In the genomic region with DNA sequence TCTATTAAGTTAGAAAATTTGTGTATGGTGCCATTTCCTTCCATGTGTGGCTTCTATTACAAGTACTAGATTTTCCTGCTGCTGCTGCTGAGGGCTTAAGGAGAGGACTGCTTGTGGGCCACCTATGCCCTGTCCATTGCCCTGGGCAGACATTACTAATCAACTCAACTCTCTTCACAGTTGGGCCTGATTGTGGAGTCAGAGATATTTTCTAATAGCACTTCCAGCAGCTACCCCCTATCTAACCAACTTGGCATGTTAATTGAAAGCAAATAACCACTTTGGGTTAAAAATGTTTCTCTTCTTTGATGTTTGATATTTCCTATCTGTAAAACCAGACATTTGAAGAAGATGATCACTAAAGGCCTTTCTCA, we compare ENCODE assay signal across 20 cellular contexts.
"Had no signal": no experiment of that assay in that cellular context is flagged by ENCODE, and none has a peak within 500 bp of the region (broad histone marks: within the 10 kb centered on the region; RNA-seq: fewer than 3 reads in every experiment).

No MANE protein-coding gene starts in this region.

- H3K27ac Mint-ChIP-seq: activated B cell treated with CpG ODN at 0.5 μM for 24 hours; activated CD4-positive, alpha-beta memory T cell treated with anti-CD3 and anti-CD28 coated beads for 36 hours; activated naive CD8-positive, alpha-beta T cell; activated T-helper 1 cell treated with anti-CD3 and anti-CD28 coated beads, Interleukin-12 subunit alpha, Interleukin-12 subunit beta, Interleukin-2, Interleukin-4 antibody, amounts not matched to agents 30 ng/mL and 10 ng/mL and 1 ng/mL, durations not matched to agents 14 hours and 24 hours and 36 hours; memory B cell; progenitor cell of endocrine pancreas; stimulated activated naive CD8-positive, alpha-beta T cell treated with anti-CD3 and anti-CD28 coated beads, Interleukin-15, Interleukin-2, amounts not matched to agents 100 ng/mL and 50 ng/mL, for 24 hours had no signal

- H3K4me1 ChIP-seq: transverse colon had no signal

- H3K36me3 ChIP-seq: cardiac muscle cell, transverse colon had no signal

- H3K4me1 Mint-ChIP-seq: neural crest cell had no signal

- H3K9me3 Mint-ChIP-seq: activated B cell treated with CpG ODN at 0.5 μM for 24 hours; activated CD4-positive, alpha-beta memory T cell treated with anti-CD3 and anti-CD28 coated beads for 36 hours; activated T-helper 1 cell treated with anti-CD3 and anti-CD28 coated beads, Interleukin-12 subunit alpha, Interleukin-12 subunit beta, Interleukin-2, Interleukin-4 antibody, amounts not matched to agents 30 ng/mL and 10 ng/mL and 1 ng/mL, durations not matched to agents 14 hours and 24 hours and 36 hours; memory B cell; naive B cell; neural crest cell; stimulated activated naive CD8-positive, alpha-beta T cell treated with anti-CD3 and anti-CD28 coated beads, Interleukin-15, Interleukin-2, amounts not matched to agents 100 ng/mL and 50 ng/mL, for 24 hours had no signal

- DNase-seq: activated B cell treated with CpG ODN at 0.5 μM for 24 hours; activated CD4-positive, alpha-beta memory T cell treated with anti-CD3 and anti-CD28 coated beads for 36 hours; activated CD4-positive, alpha-beta T cell treated with anti-CD3 and anti-CD28 coated beads for 4 hours; activated T-cell treated with anti-CD3 and anti-CD28 coated beads for 4 hours; amniotic stem cell; dermis blood vessel endothelial cell; effector memory CD4-positive, alpha-beta T cell; mucosa of descending colon; naive B cell; stimulated activated CD4-positive, alpha-beta T cell treated with anti-CD3 and anti-CD28 coated beads, Interleukin-12 subunit alpha, Interleukin-12 subunit beta, amount 100 ng/mL, for 4 hours; stimulated activated CD4-positive, alpha-beta T cell treated with anti-CD3 and anti-CD28 coated beads, Interleukin-1b, Interleukin-23, amount 100 ng/mL, for 48 hours; transverse colon had no signal

- H3K4me3 ChIP-seq: cardiac muscle cell, mucosa of descending colon, transverse colon had no signal

- H3K27me3 ChIP-seq: cardiac muscle cell, transverse colon had no signal

- H3K36me3 Mint-ChIP-seq: activated CD4-positive, alpha-beta memory T cell treated with anti-CD3 and anti-CD28 coated beads for 36 hours; activated naive CD8-positive, alpha-beta T cell; memory B cell; naive B cell had no signal

- FAIRE-seq: endothelial cell of umbilical vein had no signal

- H3K27ac ChIP-seq: cardiac muscle cell, transverse colon had no signal

- H3K4me3 Mint-ChIP-seq: activated B cell treated with CpG ODN at 0.5 μM for 24 hours; activated CD4-positive, alpha-beta memory T cell treated with anti-CD3 and anti-CD28 coated beads for 36 hours; activated naive CD8-positive, alpha-beta T cell; activated T-helper 1 cell treated with anti-CD3 and anti-CD28 coated beads, Interleukin-12 subunit alpha, Interleukin-12 subunit beta, Interleukin-2, Interleukin-4 antibody, amounts not matched to agents 30 ng/mL and 10 ng/mL and 1 ng/mL, durations not matched to agents 14 hours and 24 hours and 36 hours; memory B cell; neural crest cell; stimulated activated naive CD8-positive, alpha-beta T cell treated with anti-CD3 and anti-CD28 coated beads, Interleukin-15, Interleukin-2, amounts not matched to agents 100 ng/mL and 50 ng/mL, for 24 hours had no signal

- H3K9me3 ChIP-seq: mucosa of descending colon, transverse colon had no signal
